ENCODE assay signal across 8 cellular contexts in the genomic region with DNA sequence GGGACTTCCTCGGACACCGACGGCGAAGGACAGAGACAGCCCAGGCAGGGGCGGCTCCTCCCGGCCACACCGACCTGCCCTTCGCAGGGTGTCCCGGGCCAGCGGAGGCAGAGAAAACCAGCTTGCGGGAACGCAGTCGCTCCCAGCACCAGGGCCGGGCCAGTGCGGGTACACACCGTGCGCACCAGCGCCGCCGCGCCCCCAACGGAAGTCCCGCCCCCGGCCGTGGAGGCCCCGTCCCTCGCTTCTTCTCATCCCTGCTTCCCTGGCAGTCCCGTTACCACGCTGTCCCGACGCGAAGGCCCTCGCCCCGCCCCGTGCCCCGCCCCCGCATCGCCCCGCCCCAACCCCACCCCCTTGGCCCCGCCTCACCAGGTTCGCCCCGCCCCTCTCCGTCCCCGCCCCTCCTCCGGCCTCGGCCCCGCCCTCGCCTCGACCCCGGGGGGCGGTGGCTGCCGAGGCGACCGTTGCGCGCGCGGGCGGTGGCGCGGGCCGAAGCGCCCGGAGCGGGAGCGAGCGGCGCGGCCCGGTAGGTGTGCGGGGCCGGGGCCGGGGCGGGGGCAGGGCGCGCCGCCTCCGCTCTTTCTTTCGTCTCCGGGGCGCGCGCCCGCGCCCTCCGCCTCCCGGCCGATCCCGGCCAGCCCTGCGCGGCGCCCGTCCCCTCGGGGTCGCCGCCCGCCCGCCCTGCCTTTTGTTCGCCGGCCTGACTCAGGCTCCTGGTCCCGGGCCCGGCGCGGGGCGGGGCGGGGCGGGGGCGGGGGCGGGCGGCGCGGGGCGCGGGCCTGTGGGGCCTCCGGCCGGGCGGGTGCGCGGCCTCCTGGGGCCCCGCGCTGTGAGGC. TPM values are rescaled to one million over a fixed set of nuclear protein-coding genes. Genes with fewer than 3 reads are reported as not detected.
A peak's percentile ranks its signal among the peaks of the same experiment; 100 is the strongest.
DNase-seq lines count a peak whose midpoint lies in the region; ATAC-seq, FAIRE-seq and TF ChIP-seq lines count a peak whose summit lies in the region.

A gene with protein sequence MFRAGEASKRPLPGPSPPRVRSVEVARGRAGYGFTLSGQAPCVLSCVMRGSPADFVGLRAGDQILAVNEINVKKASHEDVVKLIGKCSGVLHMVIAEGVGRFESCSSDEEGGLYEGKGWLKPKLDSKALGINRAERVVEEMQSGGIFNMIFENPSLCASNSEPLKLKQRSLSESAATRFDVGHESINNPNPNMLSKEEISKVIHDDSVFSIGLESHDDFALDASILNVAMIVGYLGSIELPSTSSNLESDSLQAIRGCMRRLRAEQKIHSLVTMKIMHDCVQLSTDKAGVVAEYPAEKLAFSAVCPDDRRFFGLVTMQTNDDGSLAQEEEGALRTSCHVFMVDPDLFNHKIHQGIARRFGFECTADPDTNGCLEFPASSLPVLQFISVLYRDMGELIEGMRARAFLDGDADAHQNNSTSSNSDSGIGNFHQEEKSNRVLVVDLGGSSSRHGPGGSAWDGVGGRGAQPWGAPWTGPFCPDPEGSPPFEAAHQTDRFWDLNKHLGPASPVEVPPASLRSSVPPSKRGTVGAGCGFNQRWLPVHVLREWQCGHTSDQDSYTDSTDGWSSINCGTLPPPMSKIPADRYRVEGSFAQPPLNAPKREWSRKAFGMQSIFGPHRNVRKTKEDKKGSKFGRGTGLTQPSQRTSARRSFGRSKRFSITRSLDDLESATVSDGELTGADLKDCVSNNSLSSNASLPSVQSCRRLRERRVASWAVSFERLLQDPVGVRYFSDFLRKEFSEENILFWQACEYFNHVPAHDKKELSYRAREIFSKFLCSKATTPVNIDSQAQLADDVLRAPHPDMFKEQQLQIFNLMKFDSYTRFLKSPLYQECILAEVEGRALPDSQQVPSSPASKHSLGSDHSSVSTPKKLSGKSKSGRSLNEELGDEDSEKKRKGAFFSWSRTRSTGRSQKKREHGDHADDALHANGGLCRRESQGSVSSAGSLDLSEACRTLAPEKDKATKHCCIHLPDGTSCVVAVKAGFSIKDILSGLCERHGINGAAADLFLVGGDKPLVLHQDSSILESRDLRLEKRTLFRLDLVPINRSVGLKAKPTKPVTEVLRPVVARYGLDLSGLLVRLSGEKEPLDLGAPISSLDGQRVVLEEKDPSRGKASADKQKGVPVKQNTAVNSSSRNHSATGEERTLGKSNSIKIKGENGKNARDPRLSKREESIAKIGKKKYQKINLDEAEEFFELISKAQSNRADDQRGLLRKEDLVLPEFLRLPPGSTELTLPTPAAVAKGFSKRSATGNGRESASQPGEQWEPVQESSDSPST (N-terminal part only) (plus strand): TSS at position 451 of the 839 bp plus-strand sequence. CDS start 23,150 bp downstream, outside the sequence.

- in situ Hi-C loops in HepG2 (cut with HindIII; ENCODE audit: extremely low pct_ligation_motif_present, low pct_unique_long_range_greater_than_20kb), result no loop called here

- TF ChIP-seq POLR2A in GM19193 (IDR thresholded peaks at IDR 0.05; ENCODE audit: extremely low read depth, insufficient read depth, insufficient read length) (peak; percentile 39), HepG2 (IDR thresholded peaks at IDR 0.05; ENCODE audit: insufficient read depth in 1 of 2, low read depth in 2 of 2, low read length in 2 of 2) (peak in 1 of 2 experiments; percentile 72; a peak in 2 of 4 replicates)

- CTCF ChIA-PET in HepG2 (lab: Yijun Ruan, JAX; ENCODE audit: low intra/inter-chr PET ratio, low total read pairs), result no interaction called here

- 0 out of 2 replicates have a peak, but pooled peaks have one; percentile 50 for TF ChIP-seq RAD21 in HepG2 (CRISPR knock-in tag; IDR thresholded peaks at IDR 0.05)

- 2% methylated on average over 23 of the region's 121 CpGs for WGBS in HepG2 (ENCODE audit: low lambda C conversion rate)

- no peak for TF ChIP-seq EP300 in HepG2 (IDR thresholded peaks at IDR 0.05; ENCODE audit: low read depth in 2 of 2, low read length in 2 of 2)
- TF ChIP-seq EP300 in HepG2 (CRISPR knock-in tag; IDR thresholded peaks at IDR 0.05; ENCODE audit: borderline replicate concordance), result no peak

- H3K27me3 ChIP-seq in HepG2 (ENCODE audit: control insufficient read depth in 1 of 2, insufficient read depth in 2 of 2, low read length in 2 of 2), result no peaks in the 10 kb centered on the region

- peaks cover 28% of the 10 kb centered on the region for H3K79me2 ChIP-seq in HepG2 (ENCODE audit: insufficient read depth, low read length)

- intact Hi-C loops in HepG2 (cut with micrococcal nuclease; ENCODE audit: unreplicated experiment), result loop anchor here (5.0 kb wide), 1 partner anchor 150 kb away; a partner anchor contains a TSS

- POLR2A ChIA-PET in HepG2 (lab: Yijun Ruan, JAX), result interaction anchor here (1.0 to 1.4 kb wide), 2 partner anchors 115 to 116 kb away, joined by 3 read pairs; no protein-coding TSS in a partner anchor

- DNase-seq in AG08395 (ENCODE audit: low spot score) (peak; percentile 99), NCI-H524 (lab: John Stamatoyannopoulos, UW) (peak; percentile 82 to 90), dermis blood vessel endothelial cell (peak; percentile 95), HepG2 (ENCODE audit: low spot score) (peak; percentile 88)
- DNase-seq in activated CD4-positive, alpha-beta T cell treated with anti-CD3 and anti-CD28 coated beads, Interleukin-2, amount 50 U/mL, for 4 hours, result peak; percentile 81 to 86
- DNase-seq in stimulated activated CD4-positive, alpha-beta T cell treated with anti-CD3 and anti-CD28 coated beads, Interleukin-2, amount 100 ng/mL, for 4 hours (ENCODE audit: low read depth), result peak; percentile 79

- no peak within 1 kb of the TSS for H2AFZ ChIP-seq in HepG2 (ENCODE audit: low read length)

- FAIRE-seq in HepG2 (lab: Jason Lieb, UNC), result no peak

- ATAC-seq in HG03439 (IDR thresholded peaks at IDR 0.05; ENCODE audit: unreplicated experiment), result peak; percentile 85
- ATAC-seq in HepG2, result peak; percentile 87

- peak within 1 kb of the TSS; percentile 92 for H3K9ac ChIP-seq in HepG2 (ENCODE audit: insufficient read depth, low read depth, low read length)

- H3K4me1 ChIP-seq in HepG2 (ENCODE audit: insufficient read depth, low read length), result peaks cover 56% of the 10 kb centered on the region

- H4K20me1 ChIP-seq in HepG2 (ENCODE audit: insufficient read depth, low read length), result no peaks in the 10 kb centered on the region

- BruUV-seq in HepG2 (replicated peaks; lab: Mats Ljungman, UMichigan), result no TSS peak

- H3K27ac ChIP-seq in HepG2 (ENCODE audit: extremely low read length, insufficient read depth, low read length), result peak within 1 kb of the TSS; percentile 83

- peak within 1 kb of the TSS; percentile 88 to 98 (median 96) for H3K4me3 ChIP-seq in HepG2 (replicated peaks in 1 of 3; ENCODE audit: insufficient read depth in 1 of 3, low read depth in 2 of 3, low read length in 3 of 3)

- H3K9me3 ChIP-seq in HepG2 (ENCODE audit: low read length), result no peaks in the 10 kb centered on the region

- no peaks in the 10 kb centered on the region for H3K36me3 ChIP-seq in HepG2 (replicated peaks in 1 of 2; ENCODE audit: control insufficient read depth in 1 of 2, insufficient read depth in 2 of 2, low read length in 2 of 2)

- no peak; the same call in 1 of the 2 replicates for TF ChIP-seq CTCF in HepG2 (CRISPR knock-in tag; IDR thresholded peaks at IDR 0.05)

- H3K4me2 ChIP-seq in HepG2 (ENCODE audit: low read depth, low read length), result peak within 1 kb of the TSS; percentile 99

TF ChIP-seq in HepG2, 621 proteins besides CTCF, POLR2A, EP300 and RAD21 (continues in another document):
- TF ChIP-seq ZBTB20 (CRISPR knock-in tag; IDR thresholded peaks at IDR 0.05; ENCODE audit: borderline replicate concordance, low read depth) (peak; percentile 80), RBFOX2 (IDR thresholded peaks at IDR 0.05; ENCODE audit: low read depth, low read length) (peak; percentile 79), RBM39 (IDR thresholded peaks at IDR 0.05; ENCODE audit: low read depth, low read length, poor library complexity, severe bottlenecking) (no peak)
- TF ChIP-seq, protein P1, sequence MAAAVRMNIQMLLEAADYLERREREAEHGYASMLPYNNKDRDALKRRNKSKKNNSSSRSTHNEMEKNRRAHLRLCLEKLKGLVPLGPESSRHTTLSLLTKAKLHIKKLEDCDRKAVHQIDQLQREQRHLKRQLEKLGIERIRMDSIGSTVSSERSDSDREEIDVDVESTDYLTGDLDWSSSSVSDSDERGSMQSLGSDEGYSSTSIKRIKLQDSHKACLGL (CRISPR knock-in tag; IDR thresholded peaks at IDR 0.05), result peak; percentile 74

RNA-seq across cellular contexts. Expression of the gene that starts here (rescaled TPM):
- total RNA-seq in dermis blood vessel endothelial cell (42.9 and 56.3 TPM in 2 replicates), HepG2 (2016; rRNA removed; fragmentation: Illumina TruSeq; extraction: Trizol) (18.2 and 21.0 TPM in 2 replicates)
- total RNA-seq in HepG2 (2016; cell fraction: cytosol; rRNA removed; fragmentation: Illumina TruSeq; extraction: Trizol; ENCODE audit: low read depth), result 9.3 and 11.0 TPM in 2 replicates
- 16.0 and 24.7 TPM in 2 replicates for total RNA-seq in HepG2 (2016; cell fraction: insoluble cytoplasmic fraction; rRNA removed; fragmentation: Illumina TruSeq; extraction: Trizol)
- 16.1 and 18.9 TPM in 2 replicates for total RNA-seq in HepG2 (2016; cell fraction: membrane; rRNA removed; fragmentation: Illumina TruSeq; extraction: Trizol)
- 21.7 and 25.1 TPM in 2 replicates for total RNA-seq in HepG2 (2016; cell fraction: nucleus; rRNA removed; fragmentation: Illumina TruSeq; extraction: Trizol)
- polyA plus RNA-seq in HepG2 (2011; rRNA removed), result 27.7 and 35.5 TPM in 2 replicates
- 11.1 and 23.9 TPM in 2 replicates for polyA plus RNA-seq in HepG2 (2011; cell fraction: cytosol; rRNA removed)
- 115 and 118 TPM in 2 replicates for polyA plus RNA-seq in HepG2 (2011; cell fraction: nucleus; rRNA removed)
- 37.4 and 43.4 TPM in 2 replicates for polyA plus RNA-seq in HepG2 (2012)
- polyA plus RNA-seq in HepG2 (2016; cell fraction: cytosol; fragmentation: Illumina TruSeq; extraction: Trizol; ENCODE audit: low read depth), result 2.0 and 3.4 TPM in 2 replicates
- 17.8 and 20.5 TPM in 2 replicates for polyA plus RNA-seq in HepG2 (2016; cell fraction: insoluble cytoplasmic fraction; fragmentation: Illumina TruSeq; extraction: Trizol; ENCODE audit: low read depth)
- 5.5 and 5.6 TPM in 2 replicates for polyA plus RNA-seq in HepG2 (2016; cell fraction: membrane; fragmentation: Illumina TruSeq; extraction: Trizol; ENCODE audit: low read depth)
- 51.0 and 56.7 TPM in 2 replicates for polyA plus RNA-seq in HepG2 (2016; cell fraction: nucleus; fragmentation: Illumina TruSeq; extraction: Trizol; ENCODE audit: insufficient read depth, low read depth)
- 4.5 and 52.2 TPM in 2 replicates for polyA minus RNA-seq in HepG2 (2011; rRNA and poly(A)+ RNA removed; ENCODE audit: low replicate concordance)
- 14.2 and 24.5 TPM in 2 replicates for polyA minus RNA-seq in HepG2 (2011; cell fraction: cytosol; rRNA and poly(A)+ RNA removed)
- polyA minus RNA-seq in HepG2 (2011; cell fraction: nucleus; rRNA and poly(A)+ RNA removed), result 45.0 and 59.1 TPM in 2 replicates

Comparison
In these comparisons a context has a peak if more than half of its experiments do, and no peak if none do; other contexts are left out.
1. Peak in every context shown above with its lines: DNase-seq, ATAC-seq, H3K4me3 ChIP-seq and H3K27ac ChIP-seq.